Comparison of ENCODE assay signal across 18 cellular contexts in the genomic region with DNA sequence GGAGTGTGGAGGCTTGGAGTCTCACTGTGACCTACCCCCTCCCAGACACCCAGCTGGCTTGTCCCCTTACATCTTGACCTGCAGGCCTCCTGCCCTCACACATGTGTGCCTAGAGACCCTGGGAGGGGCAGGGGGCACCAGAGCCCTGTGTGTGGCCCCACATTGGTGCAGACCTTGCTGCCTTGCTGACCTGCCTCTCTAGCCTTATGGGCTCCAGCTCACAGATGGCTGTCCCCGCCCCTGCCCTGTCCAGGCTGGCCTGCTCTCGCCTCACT. TPM values are rescaled to one million over a fixed set of nuclear protein-coding genes. Genes with fewer than 3 reads are reported as not detected.
DNase-seq lines count a peak whose midpoint lies in the region; ATAC-seq, FAIRE-seq and TF ChIP-seq lines count a peak whose summit lies in the region.
"Had no signal": no experiment of that assay in that cellular context is flagged by ENCODE, and none has a peak within 500 bp of the region (broad histone marks: within the 10 kb centered on the region; RNA-seq: fewer than 3 reads in every experiment).

No MANE protein-coding gene starts in this region.

- intact Hi-C loops in K562 (cut with micrococcal nuclease): no loop called here
- intact Hi-C loops in sigmoid colon (cut with DNase I): no loop called here

- no peak overlapping the region for H2BK12ac ChIP-seq in H1 (ENCODE audit: low read depth, low read length)

- no peak for DNase-seq in activated naive CD8-positive, alpha-beta T cell treated with anti-CD3 and anti-CD28 coated beads, Interleukin-2, amount 10 ng/mL, durations not matched to agents 7 days and 5 days
- no peak for DNase-seq in activated naive CD8-positive, alpha-beta T cell treated with anti-CD3 and anti-CD28 coated beads for 36 hours
- DNase-seq in K562 (ENCODE audit: extremely low read depth in 1 of 4, low spot score in 3 of 4): no peak
- no peak for DNase-seq in H1 (ENCODE audit: low read depth in 1 of 2, low spot score in 2 of 2)
- DNase-seq in stimulated activated effector memory CD8-positive, alpha-beta T cell treated with anti-CD3 and anti-CD28 coated beads, Interleukin-12 subunit alpha, Interleukin-12 subunit beta, amount 100 ng/mL, for 72 hours (ENCODE audit: low spot score in 2 of 2): no peak
- no peak for DNase-seq in NCI-H526 treated with DMSO at 0.1 percent for 48 hours (lab: John Stamatoyannopoulos, UW)
- DNase-seq in sigmoid colon: no peak
- no peak for DNase-seq in D721Med (ENCODE audit: insufficient read length, low spot score)
- DNase-seq: BE2C; CD4-positive, alpha-beta memory T cell; DMS153; EL; GOT3 had no signal

- H4K20me1 ChIP-seq in K562 (replicated peaks; ENCODE audit: control insufficient read depth, insufficient read depth, low read length) (no peaks in the 10 kb centered on the region), H1 (replicated peaks in 1 of 2; ENCODE audit: control insufficient read depth in 1 of 2, insufficient read depth in 2 of 2, low read length in 2 of 2) (no peaks in the 10 kb centered on the region)

- TF ChIP-seq EP300 in K562 (IDR thresholded peaks at IDR 0.05; ENCODE audit: low read length) (no peak), H1 (IDR thresholded peaks at IDR 0.05; ENCODE audit: borderline replicate concordance in 1 of 2, low read depth in 2 of 2, low read length in 2 of 2) (no peak), sigmoid colon (IDR thresholded peaks at IDR 0.05) (no peak)

- H2BK20ac ChIP-seq in H1 (ENCODE audit: low read length): peak overlapping the region; percentile 48; the same call in 1 of the 2 replicates

- peaks cover 9% of the 10 kb centered on the region for H3K4me1 Mint-ChIP-seq in activated naive CD8-positive, alpha-beta T cell treated with anti-CD3 and anti-CD28 coated beads, Interleukin-2, amount 10 ng/mL, durations not matched to agents 7 days and 5 days
- peaks cover 20% of the 10 kb centered on the region for H3K4me1 Mint-ChIP-seq in activated naive CD8-positive, alpha-beta T cell treated with anti-CD3 and anti-CD28 coated beads for 36 hours
- peaks cover 26% of the 10 kb centered on the region for H3K4me1 Mint-ChIP-seq in stimulated activated effector memory CD8-positive, alpha-beta T cell treated with anti-CD3 and anti-CD28 coated beads, Interleukin-12 subunit alpha, Interleukin-12 subunit beta, amount 100 ng/mL, for 72 hours

- H3K4ac ChIP-seq in H1 (replicated peaks; ENCODE audit: insufficient read length, low read depth, low read length): peak overlapping the region; percentile 61

- 64% methylated on average over 2 of the region's 2 CpGs for WGBS in K562 (ENCODE audit: insufficient coverage, low coverage, missing lambda C conversion rate)
- 87% methylated on average over 2 of the region's 2 CpGs; no CpG with 5 or more reads in 1 of the 2 experiments for WGBS in H1 (ENCODE audit: extremely low coverage in 1 of 2, insufficient coverage in 1 of 2, insufficient read length in 1 of 2, insufficient replicate concordance in 2 of 2, low coverage in 1 of 2, low lambda C conversion rate in 2 of 2, missing lambda C conversion rate in 1 of 2), 2 experiments
- WGBS in sigmoid colon, 2 donors: 45 to 92% methylated on average over 2 of the region's 2 CpGs

- H3K14ac ChIP-seq in H1 (ENCODE audit: insufficient read length): no peak overlapping the region

- H2BK15ac ChIP-seq in H1 (ENCODE audit: low read length): 0 out of 2 replicates have a peak overlapping the region, but pooled peaks have one; percentile 88

- 0 out of 2 replicates have a peak overlapping the region, but pooled peaks have one; percentile 31 for H4K8ac ChIP-seq in H1 (ENCODE audit: extremely low read depth, insufficient read depth, low read length)

- H3K23me2 ChIP-seq in H1 (ENCODE audit: low read depth, low read length): no peaks in the 10 kb centered on the region

- peak overlapping the region; percentile 62 for H4K91ac ChIP-seq in H1 (replicated peaks; ENCODE audit: insufficient read length, low read length)

- H3K4me3 ChIP-seq in K562 (no peak overlapping the region), H1 (ENCODE audit: extremely low read depth in 1 of 4, insufficient read depth in 2 of 4, low read depth in 3 of 4, low read length in 4 of 4) (no peak overlapping the region), sigmoid colon (no peak overlapping the region)

- TF ChIP-seq CTCF in K562 (IDR thresholded peaks at IDR 0.05 in 2 of 3, conservative IDR thresholded peaks at IDR 0.05 in 1 of 3; ENCODE audit: insufficient read depth in 2 of 3, low read depth in 1 of 3, low read length in 3 of 3) (no peak), H1 (IDR thresholded peaks at IDR 0.05; ENCODE audit: control extremely low read depth in 1 of 3, insufficient read depth in 1 of 3, low read depth in 1 of 3, low read length in 3 of 3) (no peak), sigmoid colon (IDR thresholded peaks at IDR 0.05) (no peak), D721Med (IDR thresholded peaks at IDR 0.05; ENCODE audit: insufficient read depth, missing control alignments) (no peak)

- ATAC-seq in activated naive CD8-positive, alpha-beta T cell treated with anti-CD3 and anti-CD28 coated beads, Interleukin-2, amount 10 ng/mL, durations not matched to agents 7 days and 5 days (ENCODE audit: low read depth): no peak
- peak; percentile 10; the same call in 2 of the 3 replicates for ATAC-seq in K562
- ATAC-seq in stimulated activated effector memory CD8-positive, alpha-beta T cell treated with anti-CD3 and anti-CD28 coated beads, Interleukin-12 subunit alpha, Interleukin-12 subunit beta, amount 100 ng/mL, for 72 hours: peak; percentile 8

- H3K9ac ChIP-seq in K562 (ENCODE audit: insufficient read depth in 1 of 2, low read depth in 2 of 2, low read length in 2 of 2) (peak overlapping the region in 1 of 2 experiments; percentile 80; a peak in 2 of 4 replicates), H1 (replicated peaks in 1 of 4; ENCODE audit: extremely low read depth in 1 of 4, low read depth in 3 of 4, low read length in 3 of 4) (no peak overlapping the region)

- H2BK120ac ChIP-seq in H1 (replicated peaks; ENCODE audit: low read depth, low read length): no peak overlapping the region

- no peaks in the 10 kb centered on the region for H3K36me3 Mint-ChIP-seq in activated naive CD8-positive, alpha-beta T cell treated with anti-CD3 and anti-CD28 coated beads, Interleukin-2, amount 10 ng/mL, durations not matched to agents 7 days and 5 days
- no peaks in the 10 kb centered on the region for H3K36me3 Mint-ChIP-seq in activated naive CD8-positive, alpha-beta T cell treated with anti-CD3 and anti-CD28 coated beads for 36 hours
- peaks cover 7% of the 10 kb centered on the region for H3K36me3 Mint-ChIP-seq in stimulated activated effector memory CD8-positive, alpha-beta T cell treated with anti-CD3 and anti-CD28 coated beads, Interleukin-12 subunit alpha, Interleukin-12 subunit beta, amount 100 ng/mL, for 72 hours
- H3K36me3 Mint-ChIP-seq: CD4-positive, alpha-beta memory T cell had no signal

- no TSS peak for BruUV-seq in K562 (replicated peaks; lab: Mats Ljungman, UMichigan)

- H3K4me1 ChIP-seq in K562 (replicated peaks in 1 of 2; ENCODE audit: control insufficient read depth in 2 of 2, insufficient read depth in 2 of 2, low read length in 2 of 2) (peaks cover 68% of the 10 kb centered on the region in 2 experiments), H1 (replicated peaks in 1 of 4; ENCODE audit: control insufficient read depth in 3 of 4, insufficient read depth in 4 of 4, low read length in 3 of 4) (peaks cover 0 to 4% (median 1%) of the 10 kb centered on the region in 4 experiments; a peak in 2 of 7 replicates), sigmoid colon (no peaks in the 10 kb centered on the region)

- H3K9me1 ChIP-seq in K562 (ENCODE audit: control insufficient read depth, insufficient read depth, low read length): peaks cover 4% of the 10 kb centered on the region

- H3K27me3 ChIP-seq in K562 (ENCODE audit: control insufficient read depth in 2 of 2, insufficient read depth in 2 of 2, low read length in 2 of 2) (no peaks in the 10 kb centered on the region), H1 (replicated peaks in 1 of 4; ENCODE audit: control insufficient read depth in 3 of 4, extremely low read depth in 1 of 4, insufficient read depth in 3 of 4, low read length in 3 of 4) (no peaks in the 10 kb centered on the region), sigmoid colon (peaks cover 0 to 11% (median 0%) of the 10 kb centered on the region in 3 donors)
- H3K27me3 ChIP-seq: BE2C had no signal

- H3K4me2 ChIP-seq in K562 (ENCODE audit: insufficient read depth, low read length): no peak overlapping the region
- H3K4me2 ChIP-seq in H1 (ENCODE audit: insufficient read depth in 1 of 2, low read depth in 2 of 2, low read length in 2 of 2): no peak overlapping the region

- no peaks in the 10 kb centered on the region; the same call in 1 of the 2 replicates for H3K79me1 ChIP-seq in H1 (ENCODE audit: low read depth, low read length)

- peak overlapping the region; percentile 6; the same call in 1 of the 2 replicates for H2AK5ac ChIP-seq in H1 (ENCODE audit: low read depth, low read length)

- no peak overlapping the region for H3K18ac ChIP-seq in H1 (ENCODE audit: extremely low read depth, low read length)

- H4K5ac ChIP-seq in H1 (ENCODE audit: insufficient read length, low read depth, low read length): no peak overlapping the region

- H3K4me3 Mint-ChIP-seq in activated naive CD8-positive, alpha-beta T cell treated with anti-CD3 and anti-CD28 coated beads, Interleukin-2, amount 10 ng/mL, durations not matched to agents 7 days and 5 days: no peak overlapping the region
- no peak overlapping the region for H3K4me3 Mint-ChIP-seq in activated naive CD8-positive, alpha-beta T cell treated with anti-CD3 and anti-CD28 coated beads for 36 hours
- no peak overlapping the region for H3K4me3 Mint-ChIP-seq in stimulated activated effector memory CD8-positive, alpha-beta T cell treated with anti-CD3 and anti-CD28 coated beads, Interleukin-12 subunit alpha, Interleukin-12 subunit beta, amount 100 ng/mL, for 72 hours
- H3K4me3 Mint-ChIP-seq: CD4-positive, alpha-beta memory T cell had no signal

- H3K36me3 ChIP-seq in K562 (ENCODE audit: control insufficient read depth, insufficient read depth, low read length) (peaks cover 77% of the 10 kb centered on the region; the same call in 2 of the 3 replicates), H1 (ENCODE audit: control insufficient read depth in 2 of 4, insufficient read depth in 4 of 4, low read length in 3 of 4) (no peaks in the 10 kb centered on the region; a peak in 1 of 8 replicates), sigmoid colon (no peaks in the 10 kb centered on the region)
- H3K36me3 ChIP-seq: BE2C had no signal

- H3K9me3 ChIP-seq in K562 (replicated peaks; ENCODE audit: control insufficient read depth, insufficient read depth, low read depth, low read length): no peaks in the 10 kb centered on the region
- H3K9me3 ChIP-seq in H1 (ENCODE audit: insufficient read depth in 2 of 2, low read depth in 1 of 2, low read length in 1 of 2): no peaks in the 10 kb centered on the region
- H3K9me3 ChIP-seq in sigmoid colon: no peaks in the 10 kb centered on the region
- H3K9me3 ChIP-seq: BE2C had no signal

- TF ChIP-seq RAD21 in K562 (CRISPR knock-in tag; conservative IDR thresholded peaks at IDR 0.05 in 1 of 2, IDR thresholded peaks at IDR 0.05 in 1 of 2) (no peak), H1 (IDR thresholded peaks at IDR 0.05 in 1 of 2, conservative IDR thresholded peaks at IDR 0.05 in 1 of 2; ENCODE audit: low read depth in 2 of 2, low read length in 2 of 2) (no peak)

- TF ChIP-seq POLR2A in K562 (conservative IDR thresholded peaks at IDR 0.05): no peak
- no peak for TF ChIP-seq POLR2A in H1 (IDR thresholded peaks at IDR 0.05; ENCODE audit: control extremely low read depth in 1 of 2, low read depth in 2 of 2, low read length in 2 of 2)
- no peak for TF ChIP-seq POLR2A in sigmoid colon (IDR thresholded peaks at IDR 0.05)

- no peak for FAIRE-seq in K562 (lab: Jason Lieb, UNC)
- FAIRE-seq in H1 (lab: Jason Lieb, UNC): no peak
- FAIRE-seq in D721Med (lab: Jason Lieb, UNC): no peak
- FAIRE-seq: G401.6, GM12892, GM19239 had no signal

- CTCF ChIA-PET in K562 (lab: Yijun Ruan, JAX; ENCODE audit: low intra/inter-chr PET ratio): no interaction called here
- CTCF ChIA-PET in H1 (lab: Charles Lee; ENCODE audit: partially characterized antibody): interaction anchor here (0.8 to 2.4 kb wide), 6 partner anchors 11 to 123 kb away, joined by 3 to 7 read pairs (median 3); no protein-coding TSS in a partner anchor

- H3K27me3 Mint-ChIP-seq in activated naive CD8-positive, alpha-beta T cell treated with anti-CD3 and anti-CD28 coated beads, Interleukin-2, amount 10 ng/mL, durations not matched to agents 7 days and 5 days: no peaks in the 10 kb centered on the region
- no peaks in the 10 kb centered on the region for H3K27me3 Mint-ChIP-seq in activated naive CD8-positive, alpha-beta T cell treated with anti-CD3 and anti-CD28 coated beads for 36 hours

- H3K79me2 ChIP-seq in K562 (ENCODE audit: control insufficient read depth, insufficient read depth, low read length): peaks cover 86% of the 10 kb centered on the region
- no peaks in the 10 kb centered on the region for H3K79me2 ChIP-seq in H1 (ENCODE audit: control insufficient read depth in 1 of 2, insufficient read depth in 2 of 2, low read length in 2 of 2)

- H2AFZ ChIP-seq in K562 (ENCODE audit: low read depth, low read length) (no peak overlapping the region), H1 (ENCODE audit: low read length) (no peak overlapping the region)

- peak overlapping the region; percentile 47 for H3K27ac Mint-ChIP-seq in activated naive CD8-positive, alpha-beta T cell treated with anti-CD3 and anti-CD28 coated beads, Interleukin-2, amount 10 ng/mL, durations not matched to agents 7 days and 5 days
- no peak overlapping the region for H3K27ac Mint-ChIP-seq in activated naive CD8-positive, alpha-beta T cell treated with anti-CD3 and anti-CD28 coated beads for 36 hours
- H3K27ac Mint-ChIP-seq in stimulated activated effector memory CD8-positive, alpha-beta T cell treated with anti-CD3 and anti-CD28 coated beads, Interleukin-12 subunit alpha, Interleukin-12 subunit beta, amount 100 ng/mL, for 72 hours: peak overlapping the region; percentile 60

- no peak overlapping the region for H3K27ac ChIP-seq in K562 (ENCODE audit: extremely low read depth, low read depth, low read length)
- H3K27ac ChIP-seq in H1 (ENCODE audit: low read depth, low read length): no peak overlapping the region
- H3K27ac ChIP-seq in sigmoid colon: no peak overlapping the region
- H3K27ac ChIP-seq: C4-2B had no signal

- no peak overlapping the region for H3K23ac ChIP-seq in H1 (ENCODE audit: insufficient read length)

- POLR2A ChIA-PET in activated naive CD8-positive, alpha-beta T cell treated with anti-CD3 and anti-CD28 coated beads, Interleukin-2, amount 10 ng/mL, durations not matched to agents 7 days and 5 days (lab: Charles Lee): no interaction called here
- POLR2A ChIA-PET in K562 (lab: Yijun Ruan, JAX): interaction anchor here (0.6 to 3.3 kb wide), 11 partner anchors 11 to 205 kb away, joined by 3 to 18 read pairs (median 3); no protein-coding TSS in a partner anchor
- POLR2A ChIA-PET in H1 (lab: Charles Lee; ENCODE audit: partially characterized antibody): no interaction called here

- H3K56ac ChIP-seq in H1 (replicated peaks; ENCODE audit: insufficient read length, low read depth, low read length): no peak overlapping the region

- in situ Hi-C loops in K562 (cut with MboI): no loop called here

- no peaks in the 10 kb centered on the region for H3K9me3 Mint-ChIP-seq in activated naive CD8-positive, alpha-beta T cell treated with anti-CD3 and anti-CD28 coated beads, Interleukin-2, amount 10 ng/mL, durations not matched to agents 7 days and 5 days
- H3K9me3 Mint-ChIP-seq in activated naive CD8-positive, alpha-beta T cell treated with anti-CD3 and anti-CD28 coated beads for 36 hours: no peaks in the 10 kb centered on the region
- H3K9me3 Mint-ChIP-seq in stimulated activated effector memory CD8-positive, alpha-beta T cell treated with anti-CD3 and anti-CD28 coated beads, Interleukin-12 subunit alpha, Interleukin-12 subunit beta, amount 100 ng/mL, for 72 hours: no peaks in the 10 kb centered on the region
- H3K9me3 Mint-ChIP-seq: CD4-positive, alpha-beta memory T cell had no signal

- no peak overlapping the region for H2BK5ac ChIP-seq in H1 (ENCODE audit: low read depth, low read length)

RNA-seq across cellular contexts. Expression of a gene that starts 9.4 kb away (rescaled TPM):
- not detected for total RNA-seq in activated naive CD8-positive, alpha-beta T cell treated with anti-CD3 and anti-CD28 coated beads, Interleukin-2, amount 10 ng/mL, durations not matched to agents 7 days and 5 days
- under 1 TPM; 0.06 to 0.10 TPM for total RNA-seq in activated naive CD8-positive, alpha-beta T cell treated with anti-CD3 and anti-CD28 coated beads for 36 hours
- 66.8 and 209 TPM in 2 replicates for total RNA-seq in K562 (2011; cell fraction: chromatin; rRNA removed; ENCODE audit: low replicate concordance)
- total RNA-seq in K562 (2011; cell fraction: nucleolus; rRNA removed): 115 and 150 TPM in 2 replicates
- 67.9 and 80.6 TPM in 2 replicates for total RNA-seq in K562 (2011; cell fraction: nucleoplasm; rRNA removed)
- total RNA-seq in K562 (2014; rRNA removed): 15.9 and 23.8 TPM in 2 replicates
- total RNA-seq in K562 (2014; rRNA removed; fragmentation: Illumina TruSeq; extraction: Trizol): 4.3 and 6.3 TPM in 2 replicates
- total RNA-seq in K562 (2015; rRNA removed; fragmentation: Illumina TruSeq; extraction: Trizol): 15.3 and 15.4 TPM in 2 replicates
- total RNA-seq in K562 (2021): 30.4 and 31.7 TPM in 2 replicates
- polyA plus RNA-seq in K562 (2011; rRNA removed): 37.4 and 45.4 TPM in 2 replicates
- 27.2 and 39.3 TPM in 2 replicates for polyA plus RNA-seq in K562 (2011; cell fraction: cytosol; rRNA removed)
- 187 and 443 TPM in 2 replicates for polyA plus RNA-seq in K562 (2011; cell fraction: nucleus; rRNA removed)
- 30.9 and 86.2 TPM in 2 replicates for polyA plus RNA-seq in K562 (2012)
- polyA plus RNA-seq in K562 (2014; fragmentation: Illumina TruSeq; extraction: Trizol): 20.3 and 24.1 TPM in 2 replicates
- under 1 TPM; 0.04 to 0.27 TPM for polyA plus RNA-seq in K562 (2014; fragmentation: Nextera tagmentation; extraction: Ambion mirVana)
- 32.7 and 35.9 TPM in 2 replicates for polyA plus RNA-seq in K562 (2014; rRNA removed)
- polyA minus RNA-seq in K562 (2011; rRNA and poly(A)+ RNA removed): 8.4 and 15.8 TPM in 2 replicates
- polyA minus RNA-seq in K562 (2011; cell fraction: cytosol; rRNA and poly(A)+ RNA removed): 15.8 and 16.4 TPM in 2 replicates
- polyA minus RNA-seq in K562 (2011; cell fraction: nucleus; rRNA and poly(A)+ RNA removed): 55.8 and 81.5 TPM in 2 replicates
- total RNA-seq in H1 (2021; fragmentation: NEBNext Ultra II Directional; extraction: Animal tissue kit (Norgen Biotek cat#: 25700)): 2.3 TPM in 2 replicates
- polyA plus RNA-seq in H1 (2011; rRNA removed): 2.0 and 3.2 TPM in 2 replicates
- 2.9 TPM for polyA plus RNA-seq in H1 (2011; cell fraction: cytosol; rRNA removed)
- 14.8 TPM for polyA plus RNA-seq in H1 (2011; cell fraction: nucleus; rRNA removed)
- polyA plus RNA-seq in H1 (2012, experiment 1 of 2): 1.5 to 2.4 TPM (median 2.2 TPM) in 4 replicates
- polyA plus RNA-seq in H1 (2012, experiment 2 of 2): 0.80 TPM
- polyA plus RNA-seq in H1 (2013, experiment 1 of 2): 1.9 TPM
- 1.6 TPM for polyA plus RNA-seq in H1 (2013, experiment 2 of 2)
- 1.1 TPM in 2 replicates for polyA minus RNA-seq in H1 (2011; rRNA and poly(A)+ RNA removed)
- 1.7 TPM for polyA minus RNA-seq in H1 (2011; cell fraction: cytosol; rRNA and poly(A)+ RNA removed)
- 3.4 TPM for polyA minus RNA-seq in H1 (2011; cell fraction: nucleus; rRNA and poly(A)+ RNA removed)
- 1 to 10 TPM in 1 of 4 donors, under 1 TPM in 2, not detected in 1; under 0.01 to 1.1 (median 0.41) TPM for total RNA-seq in sigmoid colon
- under 1 TPM; 0.23 to 0.99 (median 0.60) TPM for polyA plus RNA-seq in sigmoid colon
- total RNA-seq: A172; CD4-positive, alpha-beta memory T cell had no signal
- polyA plus RNA-seq: CD4-positive, alpha-beta memory T cell had no signal
